Comparison of ENCODE assay signal across 24 cellular contexts in genomic region chr20:1891263-1892121, GRCh38. TPM values are rescaled to one million over a fixed set of nuclear protein-coding genes. Genes with fewer than 3 reads are reported as not detected.
A peak's percentile ranks its signal among the peaks of the same experiment; 100 is the strongest.
DNase-seq lines count a peak whose midpoint lies in the region; ATAC-seq and TF ChIP-seq lines count a peak whose summit lies in the region.
"Had no signal": no experiment of that assay in that cellular context is flagged by ENCODE, and none has a peak within 500 bp of the region (broad histone marks: within the 10 kb centered on the region; RNA-seq: fewer than 3 reads in every experiment).

No MANE protein-coding gene starts in this region.

- BruUV-seq in PC-3 (replicated peaks; lab: Mats Ljungman, UMichigan) = TSS peak; percentile 3

- H3K36me3 ChIP-seq in PC-3 (ENCODE audit: low read depth, low read length) (no peaks in the 10 kb centered on the region), neural progenitor cell (no peaks in the 10 kb centered on the region)
- no peaks in the 10 kb centered on the region for H3K36me3 ChIP-seq in CD8-positive, alpha-beta T cell (ENCODE audit: insufficient read depth, low read length)
- H3K36me3 ChIP-seq: gastroesophageal sphincter, left ventricle myocardium inferior, SJSA1, tibial artery had no signal

- no peaks in the 10 kb centered on the region for H3F3A ChIP-seq in PC-3 (ENCODE audit: low read length, unreplicated experiment)
- peaks cover 11% of the 10 kb centered on the region for H3F3A ChIP-seq in neural progenitor cell (ENCODE audit: low read depth)

- intact Hi-C loops in PC-3 (cut with micrococcal nuclease) = no loop called here
- intact Hi-C loops in dorsolateral prefrontal cortex (cut with DNase I) = loop anchor here in 1 of 2 donors (2.0 to 10.0 kb wide), 2 partner anchors 61 to 427 kb away; partner anchors contain the start of gene NSFL1C
- intact Hi-C loops in CD8-positive, alpha-beta T cell (cut with DNase I, micrococcal nuclease) = no loop called here

- H3K9ac ChIP-seq in PC-3 (ENCODE audit: low read length) (no peak overlapping the region), neural progenitor cell (no peak overlapping the region)

- H4K20me1 ChIP-seq in PC-3 (ENCODE audit: low read length) = no peaks in the 10 kb centered on the region
- peaks cover 4% of the 10 kb centered on the region for H4K20me1 ChIP-seq in neural progenitor cell (ENCODE audit: low read depth)

- H3K27ac ChIP-seq in PC-3 (ENCODE audit: low read length) (no peak overlapping the region), dorsolateral prefrontal cortex (peak overlapping the region in 57 of 59 donors; percentile 32 to 100 (median 99)), neural progenitor cell (no peak overlapping the region)
- H3K27ac ChIP-seq in CD8-positive, alpha-beta T cell (ENCODE audit: low read depth, low read length) = no peak overlapping the region
- H3K27ac ChIP-seq: body of pancreas, gastroesophageal sphincter, left ventricle myocardium inferior, SJSA1 had no signal

- no peaks in the 10 kb centered on the region for H3K9me3 ChIP-seq in PC-3 (ENCODE audit: low read length)
- no peaks in the 10 kb centered on the region for H3K9me3 ChIP-seq in neural progenitor cell (ENCODE audit: low read depth)
- H3K9me3 ChIP-seq in CD8-positive, alpha-beta T cell (ENCODE audit: low read length) = no peaks in the 10 kb centered on the region
- H3K9me3 ChIP-seq: body of pancreas, gastroesophageal sphincter, left ventricle myocardium inferior, SJSA1, tibial artery had no signal

- POLR2A ChIA-PET in PC-3 (lab: Charles Lee; ENCODE audit: unreplicated experiment) = no interaction called here
- POLR2A ChIA-PET in CD8-positive, alpha-beta T cell (lab: Charles Lee) = no interaction called here

- peaks cover 41% of the 10 kb centered on the region for H3K4me1 Mint-ChIP-seq in neural progenitor cell
- H3K4me1 Mint-ChIP-seq in CD8-positive, alpha-beta T cell (ENCODE audit: low read depth) = peaks cover 4% of the 10 kb centered on the region

- no peaks in the 10 kb centered on the region for H3K9me2 ChIP-seq in PC-3 (replicated peaks; ENCODE audit: low read length)

- DNase-seq in G401 (ENCODE audit: low spot score) = peak; percentile 88
- no peak for DNase-seq in PC-3
- peak in 1 of 10 donors; percentile 73 for DNase-seq in dorsolateral prefrontal cortex
- DNase-seq in neural progenitor cell (ENCODE audit: low spot score) = no peak
- no peak for DNase-seq in NCI-H2196 treated with DMSO at 0.1 percent for 48 hours (lab: John Stamatoyannopoulos, UW; ENCODE audit: unreplicated experiment)
- no peak for DNase-seq in CD8-positive, alpha-beta T cell
- DNase-seq: activated CD8-positive, alpha-beta T cell treated with anti-CD3 and anti-CD28 coated beads, Interleukin-2, amount 10 ng/mL, durations not matched to agents 7 days and 5 days; activated T-cell treated with anti-CD3 and anti-CD28 coated beads, Interleukin-2, amount 50 U/mL, for 72 hours; GOT3; Kasumi-1; left ventricle myocardium inferior; NCI-H1092 treated with DMSO at 0.1 percent for 48 hours; NCI-H2107; stimulated activated CD4-positive, alpha-beta T cell treated with anti-CD3 and anti-CD28 coated beads, Interleukin-15, amount 100 ng/mL, for 24 hours had no signal

- H3K27me3 ChIP-seq in PC-3 (ENCODE audit: low read length) (no peaks in the 10 kb centered on the region), dorsolateral prefrontal cortex (no peaks in the 10 kb centered on the region), neural progenitor cell (peaks cover 34% of the 10 kb centered on the region)
- H3K27me3 ChIP-seq in CD8-positive, alpha-beta T cell (ENCODE audit: insufficient read depth, low read length) = peaks cover 7% of the 10 kb centered on the region
- H3K27me3 ChIP-seq: body of pancreas, gastroesophageal sphincter, SJSA1, tibial artery had no signal

- no peak overlapping the region for H2AFZ ChIP-seq in PC-3 (ENCODE audit: low read length)
- no peak overlapping the region for H2AFZ ChIP-seq in neural progenitor cell (replicated peaks)

- H3K4me1 ChIP-seq in PC-3 (ENCODE audit: insufficient read depth, low read length) = peaks cover 7% of the 10 kb centered on the region; the same call in 1 of the 2 replicates
- peaks cover 26% of the 10 kb centered on the region for H3K4me1 ChIP-seq in neural progenitor cell
- no peaks in the 10 kb centered on the region for H3K4me1 ChIP-seq in CD8-positive, alpha-beta T cell (ENCODE audit: insufficient read depth, low read length)

- in situ Hi-C loops in G401 (cut with HindIII; ENCODE audit: low sequenced_read_pairs) = no loop called here

- ATAC-seq in PC-3 (no peak), GM18861 (IDR thresholded peaks at IDR 0.05; ENCODE audit: unreplicated experiment) (no peak)
- no peak for ATAC-seq in CD8-positive, alpha-beta T cell
- ATAC-seq: activated CD4-positive, CD25-positive, alpha-beta regulatory T cell treated with anti-CD3 and anti-CD28 coated beads, Interleukin-2, amount 50 U/mL, for 24 hours; activated CD8-positive, alpha-beta T cell treated with anti-CD3 and anti-CD28 coated beads, Interleukin-2, amount 10 ng/mL, durations not matched to agents 7 days and 5 days; activated T-cell treated with anti-CD3 and anti-CD28 coated beads, Interleukin-2, amount 50 U/mL, for 72 hours; body of pancreas; gastroesophageal sphincter; right cardiac atrium had no signal

- H3K4me3 ChIP-seq in PC-3 (ENCODE audit: low read length) (no peak overlapping the region), dorsolateral prefrontal cortex (peak overlapping the region in 5 of 59 donors; percentile 89 to 93 (median 89)), neural progenitor cell (no peak overlapping the region)
- H3K4me3 ChIP-seq in CD8-positive, alpha-beta T cell (ENCODE audit: low read depth, low read length) = no peak overlapping the region
- H3K4me3 ChIP-seq: body of pancreas, gastroesophageal sphincter, left ventricle myocardium inferior, SJSA1, tibial artery had no signal

- peaks cover 12% of the 10 kb centered on the region for H3K79me2 ChIP-seq in PC-3 (ENCODE audit: low read length)
- H3K79me2 ChIP-seq in neural progenitor cell (ENCODE audit: low read depth) = no peaks in the 10 kb centered on the region

- peaks cover 4% of the 10 kb centered on the region for H3K27me3 Mint-ChIP-seq in neural progenitor cell (ENCODE audit: insufficient read depth, low read depth)
- H3K27me3 Mint-ChIP-seq in CD8-positive, alpha-beta T cell (ENCODE audit: low read depth) = peaks cover 61% of the 10 kb centered on the region

- H3K4me2 ChIP-seq in PC-3 (ENCODE audit: low read length) (no peak overlapping the region), neural progenitor cell (no peak overlapping the region)

- H3K4me3 Mint-ChIP-seq in neural progenitor cell = peak overlapping the region; percentile 46
- H3K4me3 Mint-ChIP-seq in CD8-positive, alpha-beta T cell = no peak overlapping the region
- H3K4me3 Mint-ChIP-seq: activated CD8-positive, alpha-beta T cell treated with anti-CD3 and anti-CD28 coated beads, Interleukin-2, amount 10 ng/mL, durations not matched to agents 7 days and 5 days; activated naive CD8-positive, alpha-beta T cell; activated T-cell treated with anti-CD3 and anti-CD28 coated beads, Interleukin-2, amount 50 U/mL, for 72 hours; B cell; T-helper 2 cell treated with Interferon-gamma antibody and Interleukin-4, amounts not matched to agents 5 μg/mL and 100 μg/mL, for 36 hours had no signal

- H3K27ac Mint-ChIP-seq in neural progenitor cell = no peak overlapping the region
- no peak overlapping the region for H3K27ac Mint-ChIP-seq in CD8-positive, alpha-beta T cell
- H3K27ac Mint-ChIP-seq: activated CD8-positive, alpha-beta T cell treated with anti-CD3 and anti-CD28 coated beads, Interleukin-2, amount 10 ng/mL, durations not matched to agents 7 days and 5 days; activated naive CD8-positive, alpha-beta T cell; activated T-cell treated with anti-CD3 and anti-CD28 coated beads, Interleukin-2, amount 50 U/mL, for 72 hours; B cell; T-helper 2 cell treated with Interferon-gamma antibody and Interleukin-4, amounts not matched to agents 5 μg/mL and 100 μg/mL, for 36 hours had no signal

- H3K9me3 Mint-ChIP-seq in neural progenitor cell = no peaks in the 10 kb centered on the region
- no peaks in the 10 kb centered on the region for H3K9me3 Mint-ChIP-seq in CD8-positive, alpha-beta T cell
- H3K9me3 Mint-ChIP-seq: activated T-cell treated with anti-CD3 and anti-CD28 coated beads, Interleukin-2, amount 50 U/mL, for 72 hours; T-helper 2 cell treated with Interferon-gamma antibody and Interleukin-4, amounts not matched to agents 5 μg/mL and 100 μg/mL, for 36 hours had no signal

- TF ChIP-seq CTCF in PC-3 (conservative IDR thresholded peaks at IDR 0.05; ENCODE audit: low read depth, low read length) (no peak), dorsolateral prefrontal cortex (IDR thresholded peaks at IDR 0.05 in 54 of 56, conservative IDR thresholded peaks at IDR 0.05 in 2 of 56; ENCODE audit: low read depth in 1 of 56, partially characterized antibody in 56 of 56) (peak in 5 of 56 donors; percentile 9 to 26 (median 15)), neural progenitor cell (IDR thresholded peaks at IDR 0.05) (no peak)
- TF ChIP-seq CTCF in CD8-positive, alpha-beta T cell (IDR thresholded peaks at IDR 0.05) = no peak

- CTCF ChIA-PET in PC-3 (lab: Charles Lee) = no interaction called here
- CTCF ChIA-PET in CD8-positive, alpha-beta T cell (lab: Charles Lee) = interaction anchor here (0.7 kb wide), 1 partner anchor 61 kb away, joined by 3 read pairs; no protein-coding TSS in a partner anchor

- no peaks in the 10 kb centered on the region for H3K36me3 Mint-ChIP-seq in neural progenitor cell
- H3K36me3 Mint-ChIP-seq in CD8-positive, alpha-beta T cell = no peaks in the 10 kb centered on the region
- H3K36me3 Mint-ChIP-seq: activated naive CD8-positive, alpha-beta T cell had no signal

RNA-seq across cellular contexts. Expression of gene SIRPA, which starts 3.7 kb away (rescaled TPM):
- total RNA-seq in G401 (2014; rRNA removed; shearing (Covaris generic)) = 14.7 and 16.7 TPM in 2 replicates
- total RNA-seq in PC-3 (2014; rRNA removed) = 12.8 and 17.3 TPM in 2 replicates
- total RNA-seq in dorsolateral prefrontal cortex = 100 to 1,000 TPM; 164 to 389 (median 265) TPM
- total RNA-seq in neural progenitor cell (ENCODE audit: low replicate concordance) = 5.1 and 7.8 TPM in 2 replicates
- not detected for total RNA-seq in CD8-positive, alpha-beta T cell
- total RNA-seq: activated CD8-positive, alpha-beta T cell treated with anti-CD3 and anti-CD28 coated beads, Interleukin-2, amount 10 ng/mL, durations not matched to agents 7 days and 5 days had no signal

Comparison
In these comparisons a context has a peak if more than half of its experiments do, and no peak if none do; other contexts are left out.
1. H3K27ac ChIP-seq: peak in dorsolateral prefrontal cortex (57 of 59); none in PC-3 (single experiment), neural progenitor cell (single experiment) and CD8-positive, alpha-beta T cell (single experiment).